ENCODE assay signal across 1 cellular context in genomic region chr2:240350696-240351087, GRCh38.
TF ChIP-seq lines count a peak whose summit lies in the region.

No MANE protein-coding gene starts in this region.

TF ChIP-seq in SK-N-SH treated with all-trans-retinoic acid at 6 μM for 48 hours, 23 proteins besides CTCF, POLR2A, EP300 and RAD21 (continued from another document):
- TF ChIP-seq, protein P1, sequence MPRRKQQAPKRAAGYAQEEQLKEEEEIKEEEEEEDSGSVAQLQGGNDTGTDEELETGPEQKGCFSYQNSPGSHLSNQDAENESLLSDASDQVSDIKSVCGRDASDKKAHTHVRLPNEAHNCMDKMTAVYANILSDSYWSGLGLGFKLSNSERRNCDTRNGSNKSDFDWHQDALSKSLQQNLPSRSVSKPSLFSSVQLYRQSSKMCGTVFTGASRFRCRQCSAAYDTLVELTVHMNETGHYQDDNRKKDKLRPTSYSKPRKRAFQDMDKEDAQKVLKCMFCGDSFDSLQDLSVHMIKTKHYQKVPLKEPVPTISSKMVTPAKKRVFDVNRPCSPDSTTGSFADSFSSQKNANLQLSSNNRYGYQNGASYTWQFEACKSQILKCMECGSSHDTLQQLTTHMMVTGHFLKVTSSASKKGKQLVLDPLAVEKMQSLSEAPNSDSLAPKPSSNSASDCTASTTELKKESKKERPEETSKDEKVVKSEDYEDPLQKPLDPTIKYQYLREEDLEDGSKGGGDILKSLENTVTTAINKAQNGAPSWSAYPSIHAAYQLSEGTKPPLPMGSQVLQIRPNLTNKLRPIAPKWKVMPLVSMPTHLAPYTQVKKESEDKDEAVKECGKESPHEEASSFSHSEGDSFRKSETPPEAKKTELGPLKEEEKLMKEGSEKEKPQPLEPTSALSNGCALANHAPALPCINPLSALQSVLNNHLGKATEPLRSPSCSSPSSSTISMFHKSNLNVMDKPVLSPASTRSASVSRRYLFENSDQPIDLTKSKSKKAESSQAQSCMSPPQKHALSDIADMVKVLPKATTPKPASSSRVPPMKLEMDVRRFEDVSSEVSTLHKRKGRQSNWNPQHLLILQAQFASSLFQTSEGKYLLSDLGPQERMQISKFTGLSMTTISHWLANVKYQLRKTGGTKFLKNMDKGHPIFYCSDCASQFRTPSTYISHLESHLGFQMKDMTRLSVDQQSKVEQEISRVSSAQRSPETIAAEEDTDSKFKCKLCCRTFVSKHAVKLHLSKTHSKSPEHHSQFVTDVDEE (CRISPR knock-in tag; IDR thresholded peaks at IDR 0.05) = no peak
- TF ChIP-seq, protein P2, sequence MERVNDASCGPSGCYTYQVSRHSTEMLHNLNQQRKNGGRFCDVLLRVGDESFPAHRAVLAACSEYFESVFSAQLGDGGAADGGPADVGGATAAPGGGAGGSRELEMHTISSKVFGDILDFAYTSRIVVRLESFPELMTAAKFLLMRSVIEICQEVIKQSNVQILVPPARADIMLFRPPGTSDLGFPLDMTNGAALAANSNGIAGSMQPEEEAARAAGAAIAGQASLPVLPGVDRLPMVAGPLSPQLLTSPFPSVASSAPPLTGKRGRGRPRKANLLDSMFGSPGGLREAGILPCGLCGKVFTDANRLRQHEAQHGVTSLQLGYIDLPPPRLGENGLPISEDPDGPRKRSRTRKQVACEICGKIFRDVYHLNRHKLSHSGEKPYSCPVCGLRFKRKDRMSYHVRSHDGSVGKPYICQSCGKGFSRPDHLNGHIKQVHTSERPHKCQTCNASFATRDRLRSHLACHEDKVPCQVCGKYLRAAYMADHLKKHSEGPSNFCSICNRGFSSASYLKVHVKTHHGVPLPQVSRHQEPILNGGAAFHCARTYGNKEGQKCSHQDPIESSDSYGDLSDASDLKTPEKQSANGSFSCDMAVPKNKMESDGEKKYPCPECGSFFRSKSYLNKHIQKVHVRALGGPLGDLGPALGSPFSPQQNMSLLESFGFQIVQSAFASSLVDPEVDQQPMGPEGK (CRISPR knock-in tag; IDR thresholded peaks at IDR 0.05; ENCODE audit: borderline replicate concordance) = no peak
- TF ChIP-seq ISL1 (CRISPR knock-in tag; IDR thresholded peaks at IDR 0.05) = no peak
- no peak for TF ChIP-seq SNAI2 (CRISPR knock-in tag; IDR thresholded peaks at IDR 0.05)
- no peak for TF ChIP-seq ZNF565 (CRISPR knock-in tag; conservative IDR thresholded peaks at IDR 0.05; ENCODE audit: low read depth)
TF ChIP-seq in SK-N-SH treated with all-trans-retinoic acid at 6 μM for 48 hours: peak in this region for 0.
